11 cellular contexts compared by ENCODE assay signal in the genomic region with DNA sequence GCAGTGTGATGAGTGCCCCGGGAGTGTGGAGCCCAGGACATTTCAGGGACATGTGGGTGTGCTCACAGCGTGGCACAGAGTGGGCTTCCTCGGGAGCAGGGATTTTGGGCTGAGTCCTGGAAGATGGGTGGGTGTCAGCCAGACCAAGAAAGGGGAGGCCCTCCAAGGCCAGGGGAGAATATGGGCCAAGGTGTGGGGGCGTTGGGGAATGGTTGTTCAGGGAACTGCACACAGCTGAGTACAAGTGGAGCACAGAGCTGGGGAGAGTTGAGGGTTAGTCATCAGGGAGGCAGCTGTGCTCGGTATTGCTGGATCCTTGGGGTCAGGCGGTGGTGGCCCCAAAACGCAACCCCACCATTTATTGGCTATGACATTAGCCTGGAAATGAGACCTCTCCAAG. TPM values are rescaled to one million over a fixed set of nuclear protein-coding genes. Genes with fewer than 3 reads are reported as not detected.
DNase-seq lines count a peak whose midpoint lies in the region; ATAC-seq and TF ChIP-seq lines count a peak whose summit lies in the region.
"Had no signal": no experiment of that assay in that cellular context is flagged by ENCODE, and none has a peak within 500 bp of the region (broad histone marks: within the 10 kb centered on the region; RNA-seq: fewer than 3 reads in every experiment).

No MANE protein-coding gene starts in this region.

- no peaks in the 10 kb centered on the region for H3K9me3 Mint-ChIP-seq in CD4-positive, alpha-beta T cell
- no peaks in the 10 kb centered on the region for H3K9me3 Mint-ChIP-seq in T-cell
- no peaks in the 10 kb centered on the region for H3K9me3 Mint-ChIP-seq in effector memory CD8-positive, alpha-beta T cell
- H3K9me3 Mint-ChIP-seq in osteocyte (ENCODE audit: unreplicated experiment): no peaks in the 10 kb centered on the region
- H3K9me3 Mint-ChIP-seq: CD14-positive monocyte had no signal

- TF ChIP-seq CTCF in CD4-positive, alpha-beta T cell (IDR thresholded peaks at IDR 0.05): no peak
- no peak for TF ChIP-seq CTCF in osteocyte (IDR thresholded peaks at IDR 0.05)

- peaks cover 77% of the 10 kb centered on the region for H3K4me1 Mint-ChIP-seq in CD4-positive, alpha-beta T cell (ENCODE audit: low read depth)
- H3K4me1 Mint-ChIP-seq in T-cell (peaks cover 62 to 72% (median 64%) of the 10 kb centered on the region in 3 donors), osteocyte (ENCODE audit: unreplicated experiment) (peaks cover 15% of the 10 kb centered on the region)
- H3K4me1 Mint-ChIP-seq in effector memory CD8-positive, alpha-beta T cell (ENCODE audit: low read depth in 2 of 2): peaks cover 45 to 48% of the 10 kb centered on the region in 2 donors

- CTCF ChIA-PET in CD4-positive, alpha-beta T cell (lab: Charles Lee): interaction anchor here (1.0 kb wide), 1 partner anchor 11 kb away, joined by 3 read pairs; no protein-coding TSS in a partner anchor
- CTCF ChIA-PET in T-cell (lab: Charles Lee): no interaction called here

- DNase-seq in CD4-positive, alpha-beta T cell: no peak
- DNase-seq in T-cell (no peak), osteocyte (ENCODE audit: extremely low spot score, unreplicated experiment) (no peak), cerebellar cortex (ENCODE audit: low spot score) (no peak), GM03348 (ENCODE audit: low spot score) (no peak), LoVo (ENCODE audit: low spot score) (no peak), NCI-H748 (lab: John Stamatoyannopoulos, UW; ENCODE audit: unreplicated experiment) (no peak)
- DNase-seq in effector memory CD8-positive, alpha-beta T cell: no peak
- DNase-seq: esophagus squamous epithelium, NCI-H510A treated with DMSO at 0.1 percent for 48 hours had no signal

- no peak overlapping the region for H3K4me3 Mint-ChIP-seq in CD4-positive, alpha-beta T cell
- H3K4me3 Mint-ChIP-seq in T-cell: no peak overlapping the region
- H3K4me3 Mint-ChIP-seq in effector memory CD8-positive, alpha-beta T cell: peak overlapping the region in 1 of 2 donors; percentile 48
- H3K4me3 Mint-ChIP-seq in osteocyte (ENCODE audit: unreplicated experiment): no peak overlapping the region
- H3K4me3 Mint-ChIP-seq: CD14-positive monocyte had no signal

- no peak overlapping the region for H3K27ac ChIP-seq in CD4-positive, alpha-beta T cell (ENCODE audit: low read depth, low read length)

- H3K36me3 Mint-ChIP-seq in CD4-positive, alpha-beta T cell (ENCODE audit: low read depth): peaks cover 95% of the 10 kb centered on the region
- H3K36me3 Mint-ChIP-seq in T-cell: peaks cover 68% of the 10 kb centered on the region
- H3K36me3 Mint-ChIP-seq in effector memory CD8-positive, alpha-beta T cell (ENCODE audit: insufficient read depth): peaks cover 47% of the 10 kb centered on the region
- peaks cover 55% of the 10 kb centered on the region for H3K36me3 Mint-ChIP-seq in osteocyte (ENCODE audit: unreplicated experiment)

- intact Hi-C loops in CD4-positive, alpha-beta T cell (cut with DNase I, micrococcal nuclease): no loop called here

- no peaks in the 10 kb centered on the region for H3K27me3 Mint-ChIP-seq in CD4-positive, alpha-beta T cell
- H3K27me3 Mint-ChIP-seq in T-cell: no peaks in the 10 kb centered on the region
- H3K27me3 Mint-ChIP-seq in effector memory CD8-positive, alpha-beta T cell: no peaks in the 10 kb centered on the region
- no peaks in the 10 kb centered on the region for H3K27me3 Mint-ChIP-seq in osteocyte (ENCODE audit: unreplicated experiment)

- POLR2A ChIA-PET in CD4-positive, alpha-beta T cell (lab: Charles Lee): no interaction called here
- POLR2A ChIA-PET in T-cell (lab: Charles Lee): interaction anchor here in 1 of 2 donors (0.6 kb wide), 1 partner anchor 12 kb away, joined by 3 read pairs; no protein-coding TSS in a partner anchor

- peak overlapping the region; percentile 75 for H3K27ac Mint-ChIP-seq in CD4-positive, alpha-beta T cell
- H3K27ac Mint-ChIP-seq in T-cell: peak overlapping the region; percentile 65 to 77
- peak overlapping the region; percentile 73 to 89 for H3K27ac Mint-ChIP-seq in effector memory CD8-positive, alpha-beta T cell
- H3K27ac Mint-ChIP-seq in osteocyte (ENCODE audit: unreplicated experiment): peak overlapping the region; percentile 38

- H3K27me3 ChIP-seq in CD4-positive, alpha-beta T cell (ENCODE audit: control insufficient read depth, insufficient read depth, low read length): no peaks in the 10 kb centered on the region
- H3K27me3 ChIP-seq: esophagus squamous epithelium had no signal

- ATAC-seq in CD4-positive, alpha-beta T cell (ENCODE audit: poor library complexity): no peak
- no peak for ATAC-seq in T-cell (replicated peaks in 1 of 4)
- no peak for ATAC-seq in effector memory CD8-positive, alpha-beta T cell (replicated peaks)

- no peaks in the 10 kb centered on the region for H3K9me3 ChIP-seq in CD4-positive, alpha-beta T cell (ENCODE audit: control insufficient read depth, low read length)
- H3K9me3 ChIP-seq: esophagus squamous epithelium had no signal

RNA-seq across cellular contexts. Expression of a gene that starts 5.5 kb away (rescaled TPM):
- 10 to 100 TPM; 16.1 to 17.6 TPM for total RNA-seq in CD4-positive, alpha-beta T cell
- total RNA-seq in T-cell (10 to 100 TPM; 26.2 to 45.9 (median 43.2) TPM), osteocyte (33.0 and 34.3 TPM in 2 replicates)

RNA-seq across cellular contexts. Expression of a gene that starts 31.3 kb away (rescaled TPM):
- 10 to 100 TPM; 15.8 to 16.4 TPM for total RNA-seq in CD4-positive, alpha-beta T cell
- total RNA-seq in T-cell (10 to 100 TPM; 11.1 to 14.6 (median 12.8) TPM), osteocyte (9.8 and 10.7 TPM in 2 replicates)
